Comparison of ENCODE assay signal across 18 cellular contexts in genomic region chr13:85698236-85698635, GRCh38.
DNase-seq lines count a peak whose midpoint lies in the region; TF ChIP-seq lines count a peak whose summit lies in the region.
"Had no signal": no experiment of that assay in that cellular context is flagged by ENCODE, and none has a peak within 500 bp of the region (broad histone marks: within the 10 kb centered on the region; RNA-seq: fewer than 3 reads in every experiment).

No MANE protein-coding gene starts in this region.

- H3K27ac ChIP-seq in fibroblast of lung (ENCODE audit: insufficient read depth, low read length): no peak overlapping the region
- H3K27ac ChIP-seq: C4-2B had no signal

- H3K27me3 Mint-ChIP-seq in HFFc6 (ENCODE audit: insufficient read depth): no peaks in the 10 kb centered on the region; the same call in 1 of the 2 replicates
- H3K27me3 Mint-ChIP-seq: B cell; CD4-positive, alpha-beta memory T cell had no signal

- no peak overlapping the region for H3K4me3 ChIP-seq in fibroblast of lung (replicated peaks in 1 of 4; ENCODE audit: control extremely low read depth in 1 of 4, insufficient read depth in 1 of 4, low read depth in 3 of 4, low read length in 4 of 4)
- no peak overlapping the region for H3K4me3 ChIP-seq in BE2C (ENCODE audit: low read depth, low read length)
- H3K4me3 ChIP-seq: HAP-1 had no signal

- H4K20me1 ChIP-seq in fibroblast of lung (ENCODE audit: control insufficient read depth, extremely low read depth, insufficient read depth, low read length): no peaks in the 10 kb centered on the region

- no peaks in the 10 kb centered on the region for H3K79me2 ChIP-seq in fibroblast of lung (ENCODE audit: control insufficient read depth, insufficient read depth, low read length)

- H3K27me3 ChIP-seq in fibroblast of lung (ENCODE audit: control insufficient read depth, insufficient read depth, low read length): no peaks in the 10 kb centered on the region
- no peaks in the 10 kb centered on the region for H3K27me3 ChIP-seq in BE2C

- DNase-seq in HFFc6 (no peak), M059J (ENCODE audit: low read depth) (peak; percentile 28), RPMI7951 (ENCODE audit: low read depth) (peak; percentile 22), fibroblast of lung (ENCODE audit: low read depth in 2 of 2) (peak; percentile 18 to 71), islet precursor cell (no peak), BE2C (no peak), NCI-H1436 treated with DMSO at 0.1 percent for 48 hours (lab: John Stamatoyannopoulos, UW) (no peak)
- DNase-seq in stimulated activated naive CD4-positive, alpha-beta T cell treated with Interleukin-2 at 50 U/mL for 16 hours (lab: John Stamatoyannopoulos, UW): no peak
- DNase-seq: CD4-positive, alpha-beta memory T cell; COR-L47; DMS153; DMS79 treated with DMSO at 0.1 percent for 48 hours; EL; GDM1; GOT3 had no signal

- peaks cover 27% of the 10 kb centered on the region for H3K9me3 Mint-ChIP-seq in HFFc6

- TF ChIP-seq CTCF in HFFc6 (IDR thresholded peaks at IDR 0.05) (no peak), fibroblast of lung (conservative IDR thresholded peaks at IDR 0.05 in 1 of 2, IDR thresholded peaks at IDR 0.05 in 1 of 2; ENCODE audit: low read depth in 1 of 2, low read length in 2 of 2) (no peak), BE2C (IDR thresholded peaks at IDR 0.05; ENCODE audit: low read depth, low read length) (no peak)

- H3K4me1 Mint-ChIP-seq in HFFc6 (ENCODE audit: low read depth): peaks cover 37% of the 10 kb centered on the region
- H3K4me1 Mint-ChIP-seq: B cell; CD4-positive, alpha-beta memory T cell had no signal

- H2AFZ ChIP-seq in fibroblast of lung (ENCODE audit: low read length): no peak overlapping the region

- no peak overlapping the region for H3K9ac ChIP-seq in fibroblast of lung (ENCODE audit: insufficient read depth, low read length)

- H3K36me3 Mint-ChIP-seq in HFFc6 (ENCODE audit: low read depth): peaks cover 18% of the 10 kb centered on the region; the same call in 1 of the 2 replicates
- H3K36me3 Mint-ChIP-seq: CD4-positive, alpha-beta memory T cell had no signal

- no peak overlapping the region for H3K4me2 ChIP-seq in fibroblast of lung (ENCODE audit: extremely low read depth, insufficient read depth, low read length)

- H3K4me3 Mint-ChIP-seq in HFFc6: peak overlapping the region; percentile 20; the same call in 1 of the 2 replicates
- H3K4me3 Mint-ChIP-seq: B cell; CD4-positive, alpha-beta memory T cell had no signal

- H3K4me1 ChIP-seq in fibroblast of lung (ENCODE audit: control insufficient read depth, extremely low read depth, insufficient read depth, low read length) (no peaks in the 10 kb centered on the region), BE2C (peaks cover 5% of the 10 kb centered on the region)
- H3K4me1 ChIP-seq: HAP-1 had no signal

- no peak overlapping the region; the same call in 1 of the 2 replicates for H3K27ac Mint-ChIP-seq in HFFc6
- H3K27ac Mint-ChIP-seq: B cell; CD4-positive, alpha-beta memory T cell had no signal

- H3K36me3 ChIP-seq in fibroblast of lung (ENCODE audit: control insufficient read depth, insufficient read depth, low read length) (no peaks in the 10 kb centered on the region), BE2C (no peaks in the 10 kb centered on the region)
- H3K36me3 ChIP-seq: HAP-1 had no signal

- H3K9me3 ChIP-seq in fibroblast of lung (ENCODE audit: control insufficient read depth, insufficient read depth, low read depth, low read length) (no peaks in the 10 kb centered on the region), BE2C (no peaks in the 10 kb centered on the region; the same call in 1 of the 2 replicates)
- H3K9me3 ChIP-seq: HAP-1 had no signal

Comparison
In these comparisons a context has a peak if more than half of its experiments do, and no peak if none do; other contexts are left out.
1. DNase-seq: peak in M059J (single experiment), RPMI7951 (single experiment) and fibroblast of lung (2 of 2); none in HFFc6 (single experiment), stimulated activated naive CD4-positive, alpha-beta T cell treated with Interleukin-2 at 50 U/mL for 16 hours (single experiment), islet precursor cell (single experiment), BE2C (single experiment) and NCI-H1436 treated with DMSO at 0.1 percent for 48 hours (single experiment).